Comparison of ENCODE assay signal across 9 cellular contexts in genomic region chr11:995752-996420, GRCh38. TPM values are rescaled to one million over a fixed set of nuclear protein-coding genes. Genes with fewer than 3 reads are reported as not detected.
A peak's percentile ranks its signal among the peaks of the same experiment; 100 is the strongest.
DNase-seq lines count a peak whose midpoint lies in the region; FAIRE-seq and TF ChIP-seq lines count a peak whose summit lies in the region.
"Had no signal": no experiment of that assay in that cellular context is flagged by ENCODE, and none has a peak within 500 bp of the region (broad histone marks: within the 10 kb centered on the region; RNA-seq: fewer than 3 reads in every experiment).

No MANE protein-coding gene starts in this region.

- no peak overlapping the region for H3K4me3 ChIP-seq in HEK293 (ENCODE audit: low read depth, low read length)

- no peaks in the 10 kb centered on the region for H3K27me3 Mint-ChIP-seq in activated CD4-positive, alpha-beta memory T cell treated with anti-CD3 and anti-CD28 coated beads, Interleukin-2, amount 10 ng/mL, durations not matched to agents 7 days and 5 days
- no peaks in the 10 kb centered on the region for H3K27me3 Mint-ChIP-seq in nephron (ENCODE audit: low read depth)

- peaks cover 10% of the 10 kb centered on the region for H3K4me1 Mint-ChIP-seq in activated CD4-positive, alpha-beta memory T cell treated with anti-CD3 and anti-CD28 coated beads, Interleukin-2, amount 10 ng/mL, durations not matched to agents 7 days and 5 days
- H3K4me1 Mint-ChIP-seq in nephron = peaks cover 24% of the 10 kb centered on the region

- peaks cover 20% of the 10 kb centered on the region for H3K36me3 Mint-ChIP-seq in activated CD4-positive, alpha-beta memory T cell treated with anti-CD3 and anti-CD28 coated beads, Interleukin-2, amount 10 ng/mL, durations not matched to agents 7 days and 5 days (ENCODE audit: low read depth)
- peaks cover 34% of the 10 kb centered on the region for H3K36me3 Mint-ChIP-seq in nephron (ENCODE audit: low read depth)

- H3K4me3 Mint-ChIP-seq in activated CD4-positive, alpha-beta memory T cell treated with anti-CD3 and anti-CD28 coated beads, Interleukin-2, amount 10 ng/mL, durations not matched to agents 7 days and 5 days = no peak overlapping the region
- peak overlapping the region in 2 of 3 experiments; percentile 8 to 42 for H3K4me3 Mint-ChIP-seq in nephron

- H3K36me3 ChIP-seq in HEK293 (ENCODE audit: control insufficient read depth in 2 of 2, insufficient read depth in 1 of 2, low read length in 2 of 2) = peaks cover 0 to 78% of the 10 kb centered on the region in 2 experiments; a peak in 2 of 3 replicates

- DNase-seq in GM18507 (ENCODE audit: extremely low spot score, insufficient read length, low read depth) = peak; percentile 73
- no peak for DNase-seq in activated CD4-positive, alpha-beta memory T cell treated with anti-CD3 and anti-CD28 coated beads, Interleukin-2, amount 10 ng/mL, durations not matched to agents 7 days and 5 days
- DNase-seq in NCI-H1930 (lab: John Stamatoyannopoulos, UW) = no peak
- no peak for DNase-seq in epidermal melanocyte (ENCODE audit: insufficient read length, low spot score)
- no peak for DNase-seq in T1000 (lab: John Stamatoyannopoulos, UW)
- DNase-seq in NCI-H748 (lab: John Stamatoyannopoulos, UW; ENCODE audit: unreplicated experiment) = no peak

- no peak overlapping the region for H3K27ac ChIP-seq in HEK293 (ENCODE audit: extremely low read depth, low read depth, low read length)

- TF ChIP-seq CTCF in HEK293 (tag by site-specific recombination; IDR thresholded peaks at IDR 0.05) (no peak), nephron (IDR thresholded peaks at IDR 0.05; ENCODE audit: unreplicated experiment in 3 of 3) (no peak)

- no peaks in the 10 kb centered on the region for H3K9me3 Mint-ChIP-seq in activated CD4-positive, alpha-beta memory T cell treated with anti-CD3 and anti-CD28 coated beads, Interleukin-2, amount 10 ng/mL, durations not matched to agents 7 days and 5 days
- H3K9me3 Mint-ChIP-seq in nephron = no peaks in the 10 kb centered on the region

- CTCF ChIA-PET in HEK293 (lab: Yijun Ruan, JAX) = no interaction called here
- CTCF ChIA-PET in activated CD4-positive, alpha-beta memory T cell treated with anti-CD3 and anti-CD28 coated beads, Interleukin-2, amount 10 ng/mL, durations not matched to agents 7 days and 5 days (lab: Charles Lee) = no interaction called here

- POLR2A ChIA-PET in HEK293 (lab: Yijun Ruan, JAX) = no interaction called here
- POLR2A ChIA-PET in activated CD4-positive, alpha-beta memory T cell treated with anti-CD3 and anti-CD28 coated beads, Interleukin-2, amount 10 ng/mL, durations not matched to agents 7 days and 5 days (lab: Charles Lee) = no interaction called here

- peak overlapping the region; percentile 68 for H3K27ac Mint-ChIP-seq in activated CD4-positive, alpha-beta memory T cell treated with anti-CD3 and anti-CD28 coated beads, Interleukin-2, amount 10 ng/mL, durations not matched to agents 7 days and 5 days
- H3K27ac Mint-ChIP-seq in nephron = peak overlapping the region; percentile 88 to 96 (median 92)

- peak; percentile 86 for FAIRE-seq in GM18507 (lab: Jason Lieb, UNC)
- FAIRE-seq: colon had no signal

- H3K9me3 ChIP-seq in HEK293 (ENCODE audit: control insufficient read depth, insufficient read depth, low read depth, low read length) = no peaks in the 10 kb centered on the region

- H3K4me1 ChIP-seq in HEK293 (ENCODE audit: control insufficient read depth, insufficient read depth, low read length) = no peaks in the 10 kb centered on the region

TF ChIP-seq in HEK293, 187 proteins besides CTCF, POLR2A, EP300 and RAD21 (continues in another document):
- TF ChIP-seq FEZF1 (tag by site-specific recombination; IDR thresholded peaks at IDR 0.05) (no peak), ZIC2 (tag by site-specific recombination; IDR thresholded peaks at IDR 0.05) (no peak), ZNF223 (tag by site-specific recombination; IDR thresholded peaks at IDR 0.05) (no peak), ZFHX2 (tag by site-specific recombination; conservative IDR thresholded peaks at IDR 0.05) (peak; percentile 78), ZNF521 (tag by site-specific recombination; IDR thresholded peaks at IDR 0.05) (no peak), EGR2 (tag by site-specific recombination; IDR thresholded peaks at IDR 0.05; ENCODE audit: low read depth) (peak; percentile 62; the same call in 1 of the 2 replicates), ELK4 (IDR thresholded peaks at IDR 0.05; ENCODE audit: borderline replicate concordance, low read depth, low read length) (no peak), ZFP41 (tag by site-specific recombination; IDR thresholded peaks at IDR 0.05; ENCODE audit: borderline replicate concordance) (no peak), KLF1 (tag by site-specific recombination; IDR thresholded peaks at IDR 0.05) (peak; percentile 20; the same call in 1 of the 2 replicates), ZNF335 (tag by site-specific recombination; conservative IDR thresholded peaks at IDR 0.05) (no peak)
- TF ChIP-seq, protein P1, sequence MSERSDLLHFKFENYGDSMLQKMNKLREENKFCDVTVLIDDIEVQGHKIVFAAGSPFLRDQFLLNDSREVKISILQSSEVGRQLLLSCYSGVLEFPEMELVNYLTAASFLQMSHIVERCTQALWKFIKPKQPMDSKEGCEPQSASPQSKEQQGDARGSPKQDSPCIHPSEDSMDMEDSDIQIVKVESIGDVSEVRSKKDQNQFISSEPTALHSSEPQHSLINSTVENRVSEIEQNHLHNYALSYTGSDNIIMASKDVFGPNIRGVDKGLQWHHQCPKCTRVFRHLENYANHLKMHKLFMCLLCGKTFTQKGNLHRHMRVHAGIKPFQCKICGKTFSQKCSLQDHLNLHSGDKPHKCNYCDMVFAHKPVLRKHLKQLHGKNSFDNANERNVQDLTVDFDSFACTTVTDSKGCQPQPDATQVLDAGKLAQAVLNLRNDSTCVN (tag by site-specific recombination; optimal IDR thresholded peaks at IDR 0.05) = no peak
- TF ChIP-seq, protein P2, sequence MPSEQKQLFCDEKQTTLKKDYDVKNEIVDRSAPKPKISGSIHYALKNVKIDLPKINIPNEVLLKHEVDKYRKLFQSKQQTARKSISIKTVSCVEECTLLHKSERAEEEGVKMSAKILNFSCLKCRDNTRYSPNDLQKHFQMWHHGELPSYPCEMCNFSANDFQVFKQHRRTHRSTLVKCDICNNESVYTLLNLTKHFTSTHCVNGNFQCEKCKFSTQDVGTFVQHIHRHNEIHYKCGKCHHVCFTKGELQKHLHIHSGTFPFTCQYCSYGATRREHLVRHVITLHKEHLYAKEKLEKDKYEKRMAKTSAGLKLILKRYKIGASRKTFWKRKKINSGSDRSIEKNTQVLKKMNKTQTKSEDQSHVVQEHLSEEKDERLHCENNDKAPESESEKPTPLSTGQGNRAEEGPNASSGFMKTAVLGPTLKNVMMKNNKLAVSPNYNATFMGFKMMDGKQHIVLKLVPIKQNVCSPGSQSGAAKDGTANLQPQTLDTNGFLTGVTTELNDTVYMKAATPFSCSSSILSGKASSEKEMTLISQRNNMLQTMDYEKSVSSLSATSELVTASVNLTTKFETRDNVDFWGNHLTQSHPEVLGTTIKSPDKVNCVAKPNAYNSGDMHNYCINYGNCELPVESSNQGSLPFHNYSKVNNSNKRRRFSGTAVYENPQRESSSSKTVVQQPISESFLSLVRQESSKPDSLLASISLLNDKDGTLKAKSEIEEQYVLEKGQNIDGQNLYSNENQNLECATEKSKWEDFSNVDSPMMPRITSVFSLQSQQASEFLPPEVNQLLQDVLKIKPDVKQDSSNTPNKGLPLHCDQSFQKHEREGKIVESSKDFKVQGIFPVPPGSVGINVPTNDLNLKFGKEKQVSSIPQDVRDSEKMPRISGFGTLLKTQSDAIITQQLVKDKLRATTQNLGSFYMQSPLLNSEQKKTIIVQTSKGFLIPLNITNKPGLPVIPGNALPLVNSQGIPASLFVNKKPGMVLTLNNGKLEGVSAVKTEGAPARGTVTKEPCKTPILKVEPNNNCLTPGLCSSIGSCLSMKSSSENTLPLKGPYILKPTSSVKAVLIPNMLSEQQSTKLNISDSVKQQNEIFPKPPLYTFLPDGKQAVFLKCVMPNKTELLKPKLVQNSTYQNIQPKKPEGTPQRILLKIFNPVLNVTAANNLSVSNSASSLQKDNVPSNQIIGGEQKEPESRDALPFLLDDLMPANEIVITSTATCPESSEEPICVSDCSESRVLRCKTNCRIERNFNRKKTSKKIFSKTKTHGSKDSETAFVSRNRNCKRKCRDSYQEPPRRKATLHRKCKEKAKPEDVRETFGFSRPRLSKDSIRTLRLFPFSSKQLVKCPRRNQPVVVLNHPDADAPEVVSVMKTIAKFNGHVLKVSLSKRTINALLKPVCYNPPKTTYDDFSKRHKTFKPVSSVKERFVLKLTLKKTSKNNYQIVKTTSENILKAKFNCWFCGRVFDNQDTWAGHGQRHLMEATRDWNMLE (tag by site-specific recombination; conservative IDR thresholded peaks at IDR 0.05; ENCODE audit: low read depth) = no peak
- TF ChIP-seq, protein P3, sequence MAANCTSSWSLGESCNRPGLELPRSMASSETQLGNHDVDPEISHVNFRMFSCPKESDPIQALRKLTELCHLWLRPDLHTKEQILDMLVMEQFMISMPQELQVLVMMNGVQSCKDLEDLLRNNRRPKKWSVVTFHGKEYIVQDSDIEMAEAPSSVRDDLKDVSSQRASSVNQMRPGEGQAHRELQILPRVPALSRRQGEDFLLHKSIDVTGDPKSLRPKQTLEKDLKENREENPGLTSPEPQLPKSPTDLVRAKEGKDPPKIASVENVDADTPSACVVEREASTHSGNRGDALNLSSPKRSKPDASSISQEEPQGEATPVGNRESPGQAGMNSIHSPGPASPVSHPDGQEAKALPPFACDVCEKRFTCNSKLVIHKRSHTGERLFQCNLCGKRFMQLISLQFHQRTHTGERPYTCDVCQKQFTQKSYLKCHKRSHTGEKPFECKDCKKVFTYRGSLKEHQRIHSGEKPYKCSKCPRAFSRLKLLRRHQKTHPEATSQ (tag by site-specific recombination; IDR thresholded peaks at IDR 0.05) = no peak

RNA-seq across cellular contexts. Expression of gene MUC6, which starts 40.6 kb away (rescaled TPM):
- total RNA-seq in activated CD4-positive, alpha-beta memory T cell treated with anti-CD3 and anti-CD28 coated beads, Interleukin-2, amount 10 ng/mL, durations not matched to agents 7 days and 5 days = not detected
